ENCODE assay signal across 15 cellular contexts in genomic region chr1:164473544-164473943, GRCh38.
DNase-seq lines count a peak whose midpoint lies in the region; ATAC-seq, FAIRE-seq and TF ChIP-seq lines count a peak whose summit lies in the region.
"Had no signal": no experiment of that assay in that cellular context is flagged by ENCODE, and none has a peak within 500 bp of the region (broad histone marks: within the 10 kb centered on the region; RNA-seq: fewer than 3 reads in every experiment).

No MANE protein-coding gene starts in this region.

- H3K9me3 ChIP-seq in heart left ventricle: no peaks in the 10 kb centered on the region
- H3K9me3 ChIP-seq in right atrium auricular region: no peaks in the 10 kb centered on the region
- no peaks in the 10 kb centered on the region for H3K9me3 ChIP-seq in RWPE2 (ENCODE audit: severe bottlenecking)
- H3K9me3 ChIP-seq: MG63, SJSA1 had no signal

- WGBS in heart left ventricle, 4 donors: 35 to 42% (median 38%) methylated on average over 3 of the region's 3 CpGs

- no peaks in the 10 kb centered on the region for H3K27me3 ChIP-seq in heart left ventricle
- no peaks in the 10 kb centered on the region for H3K27me3 ChIP-seq in right atrium auricular region
- no peaks in the 10 kb centered on the region for H3K27me3 ChIP-seq in RWPE2 (ENCODE audit: insufficient read depth, poor library complexity, severe bottlenecking)
- H3K27me3 ChIP-seq in foreskin keratinocyte: no peaks in the 10 kb centered on the region
- H3K27me3 ChIP-seq: MG63, SJSA1 had no signal

- DNase-seq in heart left ventricle: no peak
- DNase-seq in right atrium auricular region (ENCODE audit: low spot score): no peak
- no peak for DNase-seq in RWPE2 (ENCODE audit: low spot score)
- DNase-seq in foreskin keratinocyte: peak; percentile 51 to 54
- peak; percentile 14 for DNase-seq in urothelium cell line (ENCODE audit: low spot score)
- DNase-seq in COR-L47 (lab: John Stamatoyannopoulos, UW): no peak
- DNase-seq in activated effector memory CD4-positive, alpha-beta T cell treated with anti-CD3 and anti-CD28 coated beads, Interleukin-2, amount 50 U/mL, for 16 hours: no peak
- DNase-seq in CD1c-positive myeloid dendritic cell (ENCODE audit: extremely low spot score): no peak
- DNase-seq: CD4-positive, CD25-positive, alpha-beta regulatory T cell; MG63; NCI-H1092 treated with DMSO at 0.1 percent for 48 hours; NCI-H226; NCI-H524 treated with DMSO at 0.1 percent for 48 hours had no signal

- TF ChIP-seq CTCF in heart left ventricle (IDR thresholded peaks at IDR 0.05) (no peak), right atrium auricular region (IDR thresholded peaks at IDR 0.05) (no peak), RWPE2 (IDR thresholded peaks at IDR 0.05; ENCODE audit: poor library complexity, severe bottlenecking) (no peak), foreskin keratinocyte (conservative IDR thresholded peaks at IDR 0.05) (no peak)

- ATAC-seq in heart left ventricle (peak; percentile 58 to 83 (median 78)), RWPE2 (ENCODE audit: low read depth) (peak; percentile 64; the same call in 2 of the 3 replicates), foreskin keratinocyte (peak; percentile 65)

- H3K27ac ChIP-seq in heart left ventricle (no peak overlapping the region), right atrium auricular region (no peak overlapping the region), RWPE2 (ENCODE audit: poor library complexity, severe bottlenecking) (no peak overlapping the region), foreskin keratinocyte (no peak overlapping the region)
- H3K27ac ChIP-seq: SJSA1 had no signal

- H3K4me3 ChIP-seq in heart left ventricle (no peak overlapping the region), right atrium auricular region (no peak overlapping the region), RWPE2 (ENCODE audit: severe bottlenecking) (no peak overlapping the region)
- H3K4me3 ChIP-seq: MG63, SJSA1 had no signal

- peaks cover 0 to 15% (median 4%) of the 10 kb centered on the region in 12 donors for H3K4me1 ChIP-seq in heart left ventricle
- H3K4me1 ChIP-seq in right atrium auricular region: peaks cover 0 to 6% of the 10 kb centered on the region in 2 donors
- H3K4me1 ChIP-seq in RWPE2 (ENCODE audit: insufficient read depth, poor library complexity, severe bottlenecking): no peaks in the 10 kb centered on the region
- H3K4me1 ChIP-seq in foreskin keratinocyte: no peaks in the 10 kb centered on the region
- H3K4me1 ChIP-seq: SJSA1 had no signal

- FAIRE-seq in urothelium cell line (lab: Jason Lieb, UNC): no peak
- FAIRE-seq: H54 had no signal

- H3K36me3 ChIP-seq in heart left ventricle: no peaks in the 10 kb centered on the region
- no peaks in the 10 kb centered on the region for H3K36me3 ChIP-seq in right atrium auricular region
- no peaks in the 10 kb centered on the region for H3K36me3 ChIP-seq in RWPE2 (ENCODE audit: low read depth)
- H3K36me3 ChIP-seq: MG63, SJSA1 had no signal

- intact Hi-C loops in heart left ventricle (cut with DNase I): no loop called here

- TF ChIP-seq POLR2A in heart left ventricle (IDR thresholded peaks at IDR 0.05): no peak

Comparison
In these comparisons a context has a peak if more than half of its experiments do, and no peak if none do; other contexts are left out.
1. DNase-seq: peak in foreskin keratinocyte (2 of 2) and urothelium cell line (single experiment); none in heart left ventricle (0 of 5), right atrium auricular region (single experiment), RWPE2 (single experiment), COR-L47 (single experiment), activated effector memory CD4-positive, alpha-beta T cell treated with anti-CD3 and anti-CD28 coated beads, Interleukin-2, amount 50 U/mL, for 16 hours (single experiment) and CD1c-positive myeloid dendritic cell (single experiment).
2. Peak in every context shown above with its lines, with median percentiles within 50 percentile points of each other: ATAC-seq.